In the genomic region with DNA sequence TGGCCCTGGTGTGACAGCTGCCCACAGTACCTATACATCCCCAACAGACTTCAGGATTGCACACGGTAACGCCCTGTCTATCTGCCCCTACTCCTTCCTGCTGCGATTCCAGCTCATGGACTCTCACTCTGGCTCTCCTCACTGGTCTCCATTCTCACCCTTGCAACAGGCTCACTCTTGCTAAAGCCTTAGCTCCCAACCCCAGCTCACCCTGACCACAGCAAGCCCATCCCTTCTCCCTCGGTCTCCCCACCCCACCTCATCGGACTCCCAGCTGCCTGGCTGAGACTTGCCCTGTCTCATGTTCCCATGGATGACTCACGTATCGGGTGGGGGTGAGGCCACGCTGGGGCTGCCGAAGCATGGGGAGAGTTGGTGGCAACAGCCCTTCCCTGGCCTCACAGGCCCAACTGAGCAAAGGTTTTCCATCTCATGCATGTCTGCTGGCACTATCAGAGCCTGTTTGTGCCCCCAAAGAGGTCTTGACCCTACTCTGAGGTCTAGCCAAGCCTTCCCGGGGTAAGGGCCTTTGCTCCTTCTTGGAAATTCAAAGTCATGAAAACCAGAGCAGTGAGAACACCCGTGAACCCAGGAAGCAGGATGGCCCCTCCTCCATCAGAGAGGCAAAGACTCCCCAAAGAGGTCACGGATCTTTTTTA, we compare ENCODE assay signal across 8 cellular contexts. TPM values are rescaled to one million over a fixed set of nuclear protein-coding genes. Genes with fewer than 3 reads are reported as not detected.
A peak's percentile ranks its signal among the peaks of the same experiment; 100 is the strongest.
DNase-seq lines count a peak whose midpoint lies in the region; ATAC-seq and TF ChIP-seq lines count a peak whose summit lies in the region.

No MANE protein-coding gene starts in this region.

- H3K27ac ChIP-seq in skeletal muscle tissue (ENCODE audit: low read depth, low read length), result peak overlapping the region; percentile 98

- no peaks in the 10 kb centered on the region for H3K27me3 Mint-ChIP-seq in WTC11 (ENCODE audit: low read depth)

- H3K4me3 ChIP-seq in skeletal muscle tissue (ENCODE audit: low read length in 3 of 3), result peak overlapping the region; percentile 12 to 53 (median 50)

- H3K27me3 ChIP-seq in skeletal muscle tissue (ENCODE audit: control insufficient read depth in 3 of 3, insufficient read depth in 3 of 3, low read length in 3 of 3), result no peaks in the 10 kb centered on the region

- DNase-seq in GM03348 (ENCODE audit: low spot score) (peak; percentile 95), WTC11 (ENCODE audit: low spot score) (no peak), left ventricle myocardium superior (peak; percentile 81), GDM1 (lab: John Stamatoyannopoulos, UW) (no peak)

- no peak for TF ChIP-seq CTCF in WTC11 (IDR thresholded peaks at IDR 0.05)

- H3K36me3 Mint-ChIP-seq in WTC11, result peaks cover 18% of the 10 kb centered on the region

- intact Hi-C loops in left ventricle myocardium superior (cut with micrococcal nuclease), result no loop called here

- no peak overlapping the region for H3K4me3 Mint-ChIP-seq in WTC11

- peak overlapping the region; percentile 34 for H3K27ac Mint-ChIP-seq in WTC11

- CTCF ChIA-PET in WTC11 (lab: Charles Lee), result interaction anchor here (1.1 to 6.8 kb wide), 9 partner anchors 10 to 85 kb away, joined by 3 to 69 read pairs (median 11); no protein-coding TSS in a partner anchor

- no peak; the same call in 1 of the 2 replicates for ATAC-seq in WTC11
- peak; percentile 76 for ATAC-seq in left ventricle myocardium superior
- ATAC-seq in HG02970 (IDR thresholded peaks at IDR 0.05; ENCODE audit: low FRiP score, unreplicated experiment), result no peak
- ATAC-seq in GM21825 (IDR thresholded peaks at IDR 0.05; ENCODE audit: unreplicated experiment), result no peak
- ATAC-seq in GM18861 (IDR thresholded peaks at IDR 0.05; ENCODE audit: unreplicated experiment), result no peak

- H3K9me3 ChIP-seq in skeletal muscle tissue (ENCODE audit: control insufficient read depth in 3 of 3, low read length in 3 of 3), result no peaks in the 10 kb centered on the region

- H3K9ac ChIP-seq in skeletal muscle tissue (ENCODE audit: low read depth in 1 of 3, low read length in 3 of 3), result peak overlapping the region; percentile 40 to 83 (median 71)

- peaks cover 31% of the 10 kb centered on the region for H3K4me1 Mint-ChIP-seq in WTC11

- H3K9me3 Mint-ChIP-seq in WTC11, result no peaks in the 10 kb centered on the region

- peaks cover 12 to 16% (median 15%) of the 10 kb centered on the region in 3 donors for H3K36me3 ChIP-seq in skeletal muscle tissue (ENCODE audit: control insufficient read depth in 3 of 3, insufficient read depth in 3 of 3, low read length in 3 of 3)

- POLR2A ChIA-PET in WTC11 (lab: Charles Lee), result no interaction called here

- H3K4me1 ChIP-seq in skeletal muscle tissue (ENCODE audit: control insufficient read depth in 3 of 3, insufficient read depth in 3 of 3, low read length in 3 of 3), result peaks cover 39 to 79% (median 65%) of the 10 kb centered on the region in 3 donors

TF ChIP-seq in WTC11, 78 proteins besides CTCF, POLR2A, EP300 and RAD21:
- no peak for TF ChIP-seq EMX1 (CRISPR knock-in tag; IDR thresholded peaks at IDR 0.05)
- TF ChIP-seq, protein P1, sequence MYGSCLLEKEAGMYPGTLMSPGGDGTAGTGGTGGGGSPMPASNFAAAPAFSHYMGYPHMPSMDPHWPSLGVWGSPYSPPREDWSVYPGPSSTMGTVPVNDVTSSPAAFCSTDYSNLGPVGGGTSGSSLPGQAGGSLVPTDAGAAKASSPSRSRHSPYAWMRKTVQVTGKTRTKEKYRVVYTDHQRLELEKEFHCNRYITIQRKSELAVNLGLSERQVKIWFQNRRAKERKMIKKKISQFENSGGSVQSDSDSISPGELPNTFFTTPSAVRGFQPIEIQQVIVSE (CRISPR knock-in tag; IDR thresholded peaks at IDR 0.05; ENCODE audit: borderline replicate concordance), result 0 out of 2 replicates have a peak, but pooled peaks have one; percentile 7

RNA-seq across cellular contexts. Expression of a gene that starts 7.1 kb away (rescaled TPM):
- total RNA-seq in WTC11 (2021), result 53.9 to 95.1 TPM (median 59.7 TPM) in 3 replicates
- 20.4 TPM for total RNA-seq in left ventricle myocardium superior
- total RNA-seq in skeletal muscle tissue, result 8.9 TPM

RNA-seq across cellular contexts. Expression of a gene that starts 40.4 kb away (rescaled TPM):
- total RNA-seq in WTC11 (2021) (0.34 to 0.50 TPM (median 0.44 TPM) in 3 replicates), left ventricle myocardium superior (1.1 TPM), skeletal muscle tissue (251 TPM)

RNA-seq across cellular contexts. Expression of a gene that starts 45.0 kb away (rescaled TPM):
- total RNA-seq in WTC11 (2021), result 10.7 to 15.4 TPM (median 14.3 TPM) in 3 replicates
- total RNA-seq in left ventricle myocardium superior, result 41.4 TPM
- total RNA-seq in skeletal muscle tissue, result 42.8 TPM

Comparison
In these comparisons a context has a peak if more than half of its experiments do, and no peak if none do; other contexts are left out.
1. DNase-seq: peak in GM03348 (single experiment) and left ventricle myocardium superior (single experiment); none in WTC11 (single experiment) and GDM1 (single experiment).
2. RNA of a gene that starts 40.4 kb away (total RNA-seq): 251 TPM in skeletal muscle tissue (single experiment); 1.1 TPM in left ventricle myocardium superior (single experiment) and 0.34 to 0.50 TPM in WTC11; every median in the first group is over 100 times any median in the second.